8 cellular contexts compared by ENCODE assay signal in the genomic region with DNA sequence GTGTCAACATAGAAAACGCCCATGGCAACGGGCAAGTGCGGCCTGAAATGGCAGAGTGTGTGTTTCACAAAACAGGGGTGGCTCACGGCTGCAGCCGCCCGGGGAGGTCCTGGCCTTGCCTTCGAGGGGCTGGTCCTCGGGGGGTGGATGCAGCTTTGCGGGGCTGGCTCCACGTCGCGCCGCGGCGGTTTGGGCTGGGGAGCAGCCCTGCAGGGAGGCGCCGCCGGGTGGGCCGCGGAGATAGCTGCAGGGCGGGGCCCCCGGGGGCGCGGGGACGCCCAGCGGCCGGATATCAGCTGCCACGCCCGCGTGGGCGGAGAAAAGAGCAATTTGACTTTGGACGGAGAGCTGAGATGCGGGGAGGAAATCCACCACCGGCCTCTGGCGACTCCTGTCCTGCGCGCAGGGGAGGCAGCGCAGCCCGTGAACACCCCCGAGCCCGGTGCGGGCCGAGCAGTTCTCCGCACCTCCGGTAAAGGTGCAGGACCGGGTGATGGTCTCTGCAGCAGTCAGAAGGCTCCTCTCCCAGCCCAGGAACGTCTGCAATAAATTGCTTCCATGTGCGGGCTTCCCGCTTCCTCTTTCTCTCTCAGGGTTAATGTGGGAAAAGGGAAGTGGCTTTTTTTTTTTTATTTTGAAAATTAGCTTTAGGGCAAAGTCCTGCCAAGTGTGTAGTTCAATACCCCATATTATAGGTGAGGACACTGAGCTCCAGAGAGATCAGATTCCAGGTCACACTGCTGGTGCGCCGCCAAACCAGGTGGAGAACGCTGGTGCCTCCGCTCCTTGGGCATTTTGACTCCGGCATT.
DNase-seq lines count a peak whose midpoint lies in the region; ATAC-seq and TF ChIP-seq lines count a peak whose summit lies in the region.

No MANE protein-coding gene starts in this region.

- peaks cover 53% of the 10 kb centered on the region for H3K4me1 ChIP-seq in lower lobe of right lung

- H3K27ac Mint-ChIP-seq in activated CD4-positive, alpha-beta T cell treated with anti-CD3 and anti-CD28 coated beads for 36 hours: peak overlapping the region; percentile 98
- peak overlapping the region; percentile 98 for H3K27ac Mint-ChIP-seq in dendritic cell treated with granulocyte-macrophage colony-stimulating factor and Interleukin-4, amounts not matched to agents 40 ng/mL and 50 ng/mL, for 4 days

- no peaks in the 10 kb centered on the region for H3K36me3 ChIP-seq in lower lobe of right lung

- no peaks in the 10 kb centered on the region for H3K9me3 Mint-ChIP-seq in activated CD4-positive, alpha-beta T cell treated with anti-CD3 and anti-CD28 coated beads for 36 hours (ENCODE audit: low read depth)
- no peaks in the 10 kb centered on the region for H3K9me3 Mint-ChIP-seq in dendritic cell treated with granulocyte-macrophage colony-stimulating factor and Interleukin-4, amounts not matched to agents 40 ng/mL and 50 ng/mL, for 4 days

- TF ChIP-seq CTCF in lower lobe of right lung (IDR thresholded peaks at IDR 0.05): peak; percentile 44

- ATAC-seq in HG02885 (IDR thresholded peaks at IDR 0.05; ENCODE audit: poor library complexity, unreplicated experiment) (peak; percentile 43), lower lobe of right lung (peak; percentile 73 to 86)
- peak; percentile 2 for ATAC-seq in activated CD4-positive, alpha-beta T cell treated with anti-CD3 and anti-CD28 coated beads for 36 hours

- peak overlapping the region; percentile 88 for H3K27ac ChIP-seq in lower lobe of right lung

- intact Hi-C loops in activated CD4-positive, alpha-beta T cell treated with anti-CD3 and anti-CD28 coated beads for 36 hours (cut with DNase I, micrococcal nuclease): loop anchor here (1.0 to 5.0 kb wide), 3 partner anchors 10 to 319 kb away; no protein-coding TSS in a partner anchor
- intact Hi-C loops in dendritic cell treated with granulocyte-macrophage colony-stimulating factor and Interleukin-4, amounts not matched to agents 40 ng/mL and 50 ng/mL, for 4 days (cut with micrococcal nuclease): loop anchor here (1.0 to 10.0 kb wide), 6 partner anchors 33 to 135 kb away; partner anchors contain the start of gene ARF6
- intact Hi-C loops in lower lobe of right lung (cut with DNase I): no loop called here

- H3K36me3 Mint-ChIP-seq in activated CD4-positive, alpha-beta T cell treated with anti-CD3 and anti-CD28 coated beads for 36 hours (ENCODE audit: low read depth): peaks cover 14% of the 10 kb centered on the region
- H3K36me3 Mint-ChIP-seq in dendritic cell treated with granulocyte-macrophage colony-stimulating factor and Interleukin-4, amounts not matched to agents 40 ng/mL and 50 ng/mL, for 4 days (ENCODE audit: low read depth): peaks cover 9% of the 10 kb centered on the region

- peaks cover 56% of the 10 kb centered on the region for H3K4me1 Mint-ChIP-seq in activated CD4-positive, alpha-beta T cell treated with anti-CD3 and anti-CD28 coated beads for 36 hours
- H3K4me1 Mint-ChIP-seq in dendritic cell treated with granulocyte-macrophage colony-stimulating factor and Interleukin-4, amounts not matched to agents 40 ng/mL and 50 ng/mL, for 4 days (ENCODE audit: low read depth): peaks cover 67% of the 10 kb centered on the region

- no peaks in the 10 kb centered on the region for H3K9me3 ChIP-seq in lower lobe of right lung

- peak; percentile 54 to 71 for DNase-seq in NCI-H524 (lab: John Stamatoyannopoulos, UW)
- DNase-seq in NCI-H524 treated with DMSO at 0.1 percent for 48 hours (lab: John Stamatoyannopoulos, UW): no peak
- peak; percentile 28 for DNase-seq in NCI-H2227 treated with DMSO at 0.1 percent for 48 hours (lab: John Stamatoyannopoulos, UW)
- peak; percentile 90 for DNase-seq in activated CD4-positive, alpha-beta T cell treated with anti-CD3 and anti-CD28 coated beads for 36 hours
- DNase-seq in lower lobe of right lung: peak; percentile 93
- DNase-seq in stimulated activated CD8-positive, alpha-beta memory T cell treated with anti-CD3 and anti-CD28 coated beads, Interleukin-12 subunit alpha, Interleukin-12 subunit beta, amount 100 ng/mL, for 24 hours (ENCODE audit: extremely low read depth): peak; percentile 54

- peak overlapping the region; percentile 59 for H3K4me3 ChIP-seq in lower lobe of right lung

- peak overlapping the region; percentile 75 for H3K4me3 Mint-ChIP-seq in activated CD4-positive, alpha-beta T cell treated with anti-CD3 and anti-CD28 coated beads for 36 hours
- H3K4me3 Mint-ChIP-seq in dendritic cell treated with granulocyte-macrophage colony-stimulating factor and Interleukin-4, amounts not matched to agents 40 ng/mL and 50 ng/mL, for 4 days: peak overlapping the region; percentile 82

- POLR2A ChIA-PET in activated CD4-positive, alpha-beta T cell treated with anti-CD3 and anti-CD28 coated beads for 36 hours (lab: Charles Lee): interaction anchor here (0.8 to 6.7 kb wide), 10 partner anchors 10 to 141 kb away, joined by 3 to 113 read pairs (median 16); no protein-coding TSS in a partner anchor

- no peaks in the 10 kb centered on the region for H3K27me3 ChIP-seq in lower lobe of right lung (ENCODE audit: low read depth)

- no peaks in the 10 kb centered on the region for H3K27me3 Mint-ChIP-seq in activated CD4-positive, alpha-beta T cell treated with anti-CD3 and anti-CD28 coated beads for 36 hours
- H3K27me3 Mint-ChIP-seq in dendritic cell treated with granulocyte-macrophage colony-stimulating factor and Interleukin-4, amounts not matched to agents 40 ng/mL and 50 ng/mL, for 4 days: no peaks in the 10 kb centered on the region

- CTCF ChIA-PET in activated CD4-positive, alpha-beta T cell treated with anti-CD3 and anti-CD28 coated beads for 36 hours (lab: Charles Lee): interaction anchor here (0.6 to 5.2 kb wide), 13 partner anchors 9 to 141 kb away, joined by 3 to 43 read pairs (median 4); no protein-coding TSS in a partner anchor

Comparison
In these comparisons a context has a peak if more than half of its experiments do, and no peak if none do; other contexts are left out.
1. ATAC-seq: peak in every context shown above with its lines; median percentile 80 in lower lobe of right lung; 43 in HG02885; 2 in activated CD4-positive, alpha-beta T cell treated with anti-CD3 and anti-CD28 coated beads for 36 hours.